1 cellular context compared by ENCODE assay signal in genomic region chr9:114196924-114197570, GRCh38.
TF ChIP-seq lines count a peak whose summit lies in the region.

No MANE protein-coding gene starts in this region.

TF ChIP-seq in H1, 55 proteins besides CTCF, POLR2A, EP300 and RAD21:
- TF ChIP-seq CEBPB (IDR thresholded peaks at IDR 0.05; ENCODE audit: low read depth, low read length) (no peak), KDM1A (IDR thresholded peaks at IDR 0.05; ENCODE audit: borderline replicate concordance, low read length) (no peak), MAX (IDR thresholded peaks at IDR 0.05) (no peak), HDAC6 (IDR thresholded peaks at IDR 0.05; ENCODE audit: low read depth, low read length) (no peak), GTF2F1 (IDR thresholded peaks at IDR 0.05; ENCODE audit: borderline replicate concordance, low read depth, low read length) (no peak), KDM5A (IDR thresholded peaks at IDR 0.05; ENCODE audit: low read length) (no peak), RXRA (IDR thresholded peaks at IDR 0.05; ENCODE audit: insufficient read depth, low read depth, low read length) (no peak), RBBP5 (IDR thresholded peaks at IDR 0.05; ENCODE audit: borderline replicate concordance, low read depth, low read length) (no peak), BCL11A (IDR thresholded peaks at IDR 0.05; ENCODE audit: low read depth in 2 of 2, low read length in 2 of 2) (no peak), CHD1 (IDR thresholded peaks at IDR 0.05; ENCODE audit: low read depth, low read length) (no peak), SP1 (IDR thresholded peaks at IDR 0.05; ENCODE audit: low read depth, low read length) (no peak), TAF7 (optimal IDR thresholded peaks at IDR 0.05; ENCODE audit: borderline replicate concordance, low read depth, low read length) (no peak), CHD7 (IDR thresholded peaks at IDR 0.05; ENCODE audit: insufficient replicate concordance, low read length) (no peak), CTBP2 (IDR thresholded peaks at IDR 0.05; ENCODE audit: borderline replicate concordance, insufficient read depth, insufficient read length, low read length) (no peak), SUZ12 (IDR thresholded peaks at IDR 0.05; ENCODE audit: low read length) (no peak), HDAC2 (IDR thresholded peaks at IDR 0.05; ENCODE audit: borderline replicate concordance in 1 of 2, low read depth in 2 of 2, low read length in 2 of 2) (no peak), USF2 (IDR thresholded peaks at IDR 0.05; ENCODE audit: low read length) (no peak)
